Comparison of ENCODE assay signal across 15 cellular contexts in genomic region chr5:149700347-149700746, GRCh38. TPM values are rescaled to one million over a fixed set of nuclear protein-coding genes. Genes with fewer than 3 reads are reported as not detected.
DNase-seq lines count a peak whose midpoint lies in the region; ATAC-seq and TF ChIP-seq lines count a peak whose summit lies in the region.
"Had no signal": no experiment of that assay in that cellular context is flagged by ENCODE, and none has a peak within 500 bp of the region (broad histone marks: within the 10 kb centered on the region; RNA-seq: fewer than 3 reads in every experiment).

No MANE protein-coding gene starts in this region.

- WGBS in heart left ventricle, 4 donors = 40 to 59% (median 54%) methylated on average over 4 of the region's 4 CpGs
- WGBS in stomach, 5 donors = 60 to 86% (median 76%) methylated on average over 4 of the region's 4 CpGs

- intact Hi-C loops in Right ventricle myocardium inferior (cut with DNase I) (no loop called here), heart left ventricle (cut with DNase I) (no loop called here), left ventricle myocardium superior (cut with micrococcal nuclease) (no loop called here), stomach (cut with DNase I; ENCODE audit: low total_unique reads) (no loop called here)

- ATAC-seq in Right ventricle myocardium inferior (peak; percentile 66), heart left ventricle (peak; percentile 42 to 85 (median 76)), left ventricle myocardium superior (peak; percentile 88)
- ATAC-seq: CD8-positive, alpha-beta T cell had no signal

- no peaks in the 10 kb centered on the region for H3K36me3 ChIP-seq in right atrium auricular region
- no peaks in the 10 kb centered on the region for H3K36me3 ChIP-seq in heart left ventricle
- H3K36me3 ChIP-seq in stomach = no peaks in the 10 kb centered on the region
- H3K36me3 ChIP-seq: BLaER1 treated with 17β-estradiol and CSF1 and Interleukin-3, amounts not matched to agents 10 nM and 100 nM; HAP-1 had no signal

- DNase-seq in Right ventricle myocardium inferior (ENCODE audit: missing footprints) (no peak), right atrium auricular region (ENCODE audit: low spot score) (no peak), heart left ventricle (peak in 4 of 5 donors; percentile 22 to 61 (median 38)), left ventricle myocardium superior (peak; percentile 61), HuH-7.5 (ENCODE audit: low spot score) (no peak), stomach (no peak)
- DNase-seq: CD8-positive, alpha-beta T cell; COR-L47; DMS153; DMS79; GDM1; GM23248 had no signal

- H3K9me3 ChIP-seq in right atrium auricular region (no peaks in the 10 kb centered on the region), heart left ventricle (no peaks in the 10 kb centered on the region), stomach (no peaks in the 10 kb centered on the region)
- H3K9me3 ChIP-seq: BLaER1 treated with 17β-estradiol and CSF1 and Interleukin-3, amounts not matched to agents 10 nM and 100 nM had no signal

- H3K27ac ChIP-seq in right atrium auricular region (no peak overlapping the region), heart left ventricle (peak overlapping the region in 3 of 12 donors; percentile 9 to 30 (median 28)), stomach (no peak overlapping the region)
- H3K27ac ChIP-seq: BLaER1 treated with 17β-estradiol and CSF1 and Interleukin-3, amounts not matched to agents 10 nM and 100 nM; GM23248; HL-60 had no signal

- no peak for TF ChIP-seq POLR2A in heart left ventricle (IDR thresholded peaks at IDR 0.05)
- TF ChIP-seq POLR2A in stomach (IDR thresholded peaks at IDR 0.05) = no peak

- TF ChIP-seq CTCF in right atrium auricular region (IDR thresholded peaks at IDR 0.05) (no peak), heart left ventricle (IDR thresholded peaks at IDR 0.05) (no peak), stomach (IDR thresholded peaks at IDR 0.05) (no peak)

- H3K4me3 ChIP-seq in right atrium auricular region = no peak overlapping the region
- H3K4me3 ChIP-seq in heart left ventricle = no peak overlapping the region
- no peak overlapping the region for H3K4me3 ChIP-seq in stomach
- H3K4me3 ChIP-seq: BLaER1 treated with 17β-estradiol and CSF1 and Interleukin-3, amounts not matched to agents 10 nM and 100 nM; GM23248; HAP-1 had no signal

- no peak for TF ChIP-seq EP300 in stomach (IDR thresholded peaks at IDR 0.05)

- H3K4me1 ChIP-seq in right atrium auricular region (no peaks in the 10 kb centered on the region), heart left ventricle (peaks cover 0 to 8% (median 0%) of the 10 kb centered on the region in 12 donors), stomach (peaks cover 0 to 9% (median 0%) of the 10 kb centered on the region in 4 donors)
- H3K4me1 ChIP-seq: HAP-1 had no signal

- no peaks in the 10 kb centered on the region for H3K27me3 ChIP-seq in right atrium auricular region
- H3K27me3 ChIP-seq in heart left ventricle = no peaks in the 10 kb centered on the region
- H3K27me3 ChIP-seq in stomach = no peaks in the 10 kb centered on the region
- H3K27me3 ChIP-seq: BLaER1 treated with 17β-estradiol and CSF1 and Interleukin-3, amounts not matched to agents 10 nM and 100 nM had no signal

RNA-seq across cellular contexts. Expression of gene PPARGC1B, which starts 29.8 kb away (rescaled TPM):
- 30.1 TPM for total RNA-seq in Right ventricle myocardium inferior
- 10 to 100 TPM; 10.1 to 11.4 TPM for total RNA-seq in right atrium auricular region
- 10 to 100 TPM; 17.8 to 34.3 (median 24.4) TPM for total RNA-seq in heart left ventricle
- 10 to 100 TPM in 1 of 2 donors, 1 to 10 TPM in 1; 5.0 to 12.8 TPM for polyA plus RNA-seq in heart left ventricle
- total RNA-seq in left ventricle myocardium superior = 35.1 TPM
- 10 to 100 TPM in 3 of 5 donors, 1 to 10 TPM in 2; 4.1 to 59.7 (median 17.1) TPM for total RNA-seq in stomach
- 1 to 10 TPM; 1.2 to 2.4 (median 1.7) TPM for polyA plus RNA-seq in stomach

Comparison
In these comparisons a context has a peak if more than half of its experiments do, and no peak if none do; other contexts are left out.
1. DNase-seq: peak in heart left ventricle (4 of 5) and left ventricle myocardium superior (single experiment); none in Right ventricle myocardium inferior (single experiment), right atrium auricular region (single experiment), HuH-7.5 (single experiment) and stomach (single experiment).
2. Peak in every context shown above with its lines, with median percentiles within 50 percentile points of each other: ATAC-seq.